In genomic region chr15:37940886-37941285, GRCh38 we compare ENCODE assay signal across 29 cellular contexts. TPM values are rescaled to one million over a fixed set of nuclear protein-coding genes. Genes with fewer than 3 reads are reported as not detected.
"Had no signal": no experiment of that assay in that cellular context is flagged by ENCODE, and none has a peak within 500 bp of the region (broad histone marks: within the 10 kb centered on the region; RNA-seq: fewer than 3 reads in every experiment).

No MANE protein-coding gene starts in this region.

- H3K4me3 ChIP-seq: dorsolateral prefrontal cortex, esophagus muscularis mucosa, gastrocnemius medialis, heart right ventricle, right atrium auricular region, sigmoid colon, skin epidermis, stomach, thoracic aorta, transverse colon had no signal

- H3K27ac Mint-ChIP-seq: naive thymus-derived CD4-positive, alpha-beta T cell had no signal

- DNase-seq: cortex of kidney; dorsolateral prefrontal cortex; effector CD8-positive, alpha-beta T cell; gastrocnemius medialis; heart right ventricle; left colon; naive thymus-derived CD4-positive, alpha-beta T cell; posterior cingulate gyrus; sigmoid colon; stimulated activated CD4-positive, alpha-beta T cell treated with anti-CD3 and anti-CD28 coated beads, Interleukin-12 subunit alpha, Interleukin-12 subunit beta, amount 100 ng/mL, for 4 hours; stimulated activated naive CD4-positive, alpha-beta T cell; stomach; substantia nigra; transverse colon had no signal

- FAIRE-seq: endometrium had no signal

- H3K36me3 ChIP-seq: esophagus muscularis mucosa, gastrocnemius medialis, heart right ventricle, neutrophil, right atrium auricular region, sigmoid colon, stomach, thoracic aorta, transverse colon had no signal

- H3K27me3 ChIP-seq: dorsolateral prefrontal cortex, esophagus muscularis mucosa, gastrocnemius medialis, neutrophil, right atrium auricular region, sigmoid colon, stomach, transverse colon had no signal

- ATAC-seq: gastrocnemius medialis; heart right ventricle; left colon; naive thymus-derived CD4-positive, alpha-beta T cell had no signal

- H3K9me3 ChIP-seq: gastrocnemius medialis, neutrophil, right atrium auricular region, sigmoid colon, thoracic aorta, transverse colon had no signal

- H3K4me3 Mint-ChIP-seq: naive thymus-derived CD4-positive, alpha-beta T cell had no signal

- H3K27ac ChIP-seq: dorsolateral prefrontal cortex, epithelial cell of prostate, esophagus muscularis mucosa, gastrocnemius medialis, heart right ventricle, neutrophil, right atrium auricular region, sigmoid colon, skin epidermis, stomach, thoracic aorta, transverse colon had no signal

- H3K36me3 Mint-ChIP-seq: naive thymus-derived CD4-positive, alpha-beta T cell had no signal

- H3K4me1 ChIP-seq: esophagus muscularis mucosa, gastrocnemius medialis, heart right ventricle, right atrium auricular region, sigmoid colon, transverse colon had no signal

- H3K4me1 Mint-ChIP-seq: naive thymus-derived CD4-positive, alpha-beta T cell had no signal

RNA-seq across cellular contexts. Expression of gene TMCO5A, which starts 6.4 kb away (rescaled TPM):
- total RNA-seq: dorsolateral prefrontal cortex; esophagus muscularis mucosa; fibroblast of villous mesenchyme; gastrocnemius medialis; heart right ventricle; kidney epithelial cell; left colon; liver; lung microvascular endothelial cell; mesenteric fat pad; naive thymus-derived CD4-positive, alpha-beta T cell; osteoblast; right atrium auricular region; sigmoid colon; thoracic aorta; urinary bladder had no signal
- polyA plus RNA-seq: heart right ventricle; liver; naive thymus-derived CD4-positive, alpha-beta T cell; neural cell; sigmoid colon; urinary bladder had no signal
